In the genomic region with DNA sequence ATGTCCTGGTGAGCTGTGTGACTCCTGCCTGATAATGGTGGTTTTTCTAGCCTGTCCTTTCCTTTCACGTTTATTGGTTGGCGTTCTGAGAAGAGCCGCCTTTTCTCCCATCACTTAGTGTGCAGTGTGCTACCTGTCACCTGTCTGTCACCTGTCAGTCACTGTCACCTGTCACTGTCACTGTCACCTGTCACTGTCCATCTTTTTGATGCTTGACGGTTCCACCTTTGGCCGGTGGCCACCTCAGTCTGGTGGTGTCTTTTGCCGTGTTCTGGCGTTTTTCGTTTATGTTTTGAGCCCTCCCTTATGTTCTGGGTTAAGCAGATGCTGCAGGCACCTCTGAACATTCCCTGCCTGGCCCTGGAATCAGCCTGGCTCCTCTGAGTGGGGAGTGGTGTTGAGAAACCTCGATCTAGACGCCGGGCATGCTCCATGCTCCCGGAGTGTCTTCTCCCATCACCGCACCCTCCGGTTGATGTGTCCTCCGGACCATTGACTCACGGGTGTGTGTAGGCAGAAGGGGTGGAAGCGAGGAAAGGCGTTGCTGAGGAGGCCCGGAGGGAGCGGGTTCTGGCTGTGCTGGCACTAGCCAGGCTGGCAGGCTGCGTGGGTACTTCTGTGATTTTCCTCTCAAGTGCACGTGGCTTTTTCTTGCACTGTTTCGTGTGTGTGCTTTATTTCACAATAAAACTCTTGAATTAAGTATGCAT, we compare ENCODE assay signal across 12 cellular contexts. TPM values are rescaled to one million over a fixed set of nuclear protein-coding genes. Genes with fewer than 3 reads are reported as not detected.
DNase-seq lines count a peak whose midpoint lies in the region; ATAC-seq and TF ChIP-seq lines count a peak whose summit lies in the region.
"Had no signal": no experiment of that assay in that cellular context is flagged by ENCODE, and none has a peak within 500 bp of the region (broad histone marks: within the 10 kb centered on the region; RNA-seq: fewer than 3 reads in every experiment).

No MANE protein-coding gene starts in this region.

- 87% methylated on average over 23 of the region's 23 CpGs for WGBS in smooth muscle cell (ENCODE audit: low lambda C conversion rate)

- peak overlapping the region; percentile 60 to 74 for H3K27ac Mint-ChIP-seq in activated naive CD4-positive, alpha-beta T cell treated with anti-CD3 and anti-CD28 coated beads, Interleukin-2, amount 50 U/mL, for 72 hours
- H3K27ac Mint-ChIP-seq in activated naive CD4-positive, alpha-beta T cell treated with anti-CD3 and anti-CD28 coated beads, Interleukin-2, amount 10 ng/mL, durations not matched to agents 7 days and 5 days: no peak overlapping the region

- no peaks in the 10 kb centered on the region for H3K27me3 Mint-ChIP-seq in activated naive CD4-positive, alpha-beta T cell treated with anti-CD3 and anti-CD28 coated beads, Interleukin-2, amount 10 ng/mL, durations not matched to agents 7 days and 5 days

- no peaks in the 10 kb centered on the region for H3F3A ChIP-seq in smooth muscle cell (ENCODE audit: low read depth)

- TF ChIP-seq CTCF in fibroblast of lung (conservative IDR thresholded peaks at IDR 0.05 in 1 of 2, IDR thresholded peaks at IDR 0.05 in 1 of 2; ENCODE audit: low read depth in 1 of 2, low read length in 2 of 2): no peak
- TF ChIP-seq CTCF in smooth muscle cell (IDR thresholded peaks at IDR 0.05; ENCODE audit: borderline replicate concordance, insufficient read depth, poor library complexity, severe bottlenecking): no peak

- no peaks in the 10 kb centered on the region for H3K79me2 ChIP-seq in fibroblast of lung (ENCODE audit: control insufficient read depth, insufficient read depth, low read length)
- H3K79me2 ChIP-seq in smooth muscle cell (ENCODE audit: low read depth): no peaks in the 10 kb centered on the region

- H3K9ac ChIP-seq in adipocyte (ENCODE audit: low read length) (peak overlapping the region; percentile 3), fibroblast of lung (ENCODE audit: insufficient read depth, low read length) (no peak overlapping the region), smooth muscle cell (ENCODE audit: low read depth) (no peak overlapping the region)

- no peaks in the 10 kb centered on the region for H3K36me3 Mint-ChIP-seq in activated naive CD4-positive, alpha-beta T cell treated with anti-CD3 and anti-CD28 coated beads, Interleukin-2, amount 50 U/mL, for 72 hours
- peaks cover 11% of the 10 kb centered on the region for H3K36me3 Mint-ChIP-seq in activated naive CD4-positive, alpha-beta T cell treated with anti-CD3 and anti-CD28 coated beads, Interleukin-2, amount 10 ng/mL, durations not matched to agents 7 days and 5 days

- no peak for ATAC-seq in activated naive CD4-positive, alpha-beta T cell treated with anti-CD3 and anti-CD28 coated beads, Interleukin-2, amount 50 U/mL, for 72 hours
- ATAC-seq in HG03432 (IDR thresholded peaks at IDR 0.05; ENCODE audit: unreplicated experiment): no peak

- peaks cover 51% of the 10 kb centered on the region for H3K36me3 ChIP-seq in adipocyte (ENCODE audit: control insufficient read depth, insufficient read depth, low read length, severe bottlenecking)
- peaks cover 27% of the 10 kb centered on the region for H3K36me3 ChIP-seq in fibroblast of lung (ENCODE audit: control insufficient read depth, insufficient read depth, low read length)
- H3K36me3 ChIP-seq in smooth muscle cell (ENCODE audit: low read depth): no peaks in the 10 kb centered on the region

- no peaks in the 10 kb centered on the region for H3K27me3 ChIP-seq in adipocyte (replicated peaks; ENCODE audit: control insufficient read depth, insufficient read depth, low read length)
- H3K27me3 ChIP-seq in fibroblast of lung (ENCODE audit: control insufficient read depth, insufficient read depth, low read length): no peaks in the 10 kb centered on the region
- H3K27me3 ChIP-seq in smooth muscle cell (ENCODE audit: low read depth): no peaks in the 10 kb centered on the region
- H3K27me3 ChIP-seq: ascending aorta, neutrophil had no signal

- no peak for DNase-seq in activated naive CD4-positive, alpha-beta T cell treated with anti-CD3 and anti-CD28 coated beads, Interleukin-2, amount 50 U/mL, for 72 hours (ENCODE audit: low spot score in 2 of 2)
- DNase-seq in activated naive CD4-positive, alpha-beta T cell treated with anti-CD3 and anti-CD28 coated beads, Interleukin-2, amount 10 ng/mL, durations not matched to agents 7 days and 5 days: no peak
- no peak for DNase-seq in adipocyte (ENCODE audit: low read depth)
- DNase-seq in fibroblast of lung (ENCODE audit: low read depth in 2 of 2): peak in 1 of 2 donors; percentile 53
- DNase-seq in smooth muscle cell (lab: John Stamatoyannopoulos, UW; ENCODE audit: unreplicated experiment): no peak
- DNase-seq in SIG-M5 treated with dmso at 0.1 percent for 504 hours (lab: John Stamatoyannopoulos, UW; ENCODE audit: unreplicated experiment): no peak
- no peak for DNase-seq in stimulated activated CD8-positive, alpha-beta memory T cell treated with anti-CD3 and anti-CD28 coated beads, Interleukin-4, amount 100 ng/mL, for 48 hours
- DNase-seq: left cardiac atrium, NCI-H774 had no signal

- H4K20me1 ChIP-seq in fibroblast of lung (ENCODE audit: control insufficient read depth, extremely low read depth, insufficient read depth, low read length): no peaks in the 10 kb centered on the region
- peaks cover 13% of the 10 kb centered on the region for H4K20me1 ChIP-seq in smooth muscle cell (ENCODE audit: low read depth)

- H3K27ac ChIP-seq in fibroblast of lung (ENCODE audit: insufficient read depth, low read length) (peak overlapping the region; percentile 27), smooth muscle cell (ENCODE audit: low read depth) (peak overlapping the region; percentile 91)
- H3K27ac ChIP-seq: ascending aorta, neutrophil had no signal

- peaks cover 15% of the 10 kb centered on the region for H3K4me1 ChIP-seq in adipocyte (ENCODE audit: control insufficient read depth, insufficient read depth, low read length)
- peaks cover 10% of the 10 kb centered on the region for H3K4me1 ChIP-seq in fibroblast of lung (ENCODE audit: control insufficient read depth, extremely low read depth, insufficient read depth, low read length)
- no peaks in the 10 kb centered on the region for H3K4me1 ChIP-seq in smooth muscle cell (ENCODE audit: low read depth)
- H3K4me1 ChIP-seq: ascending aorta had no signal

- H3K9me3 ChIP-seq in adipocyte (ENCODE audit: control insufficient read depth, low read length) (no peaks in the 10 kb centered on the region), fibroblast of lung (ENCODE audit: control insufficient read depth, insufficient read depth, low read depth, low read length) (no peaks in the 10 kb centered on the region), smooth muscle cell (replicated peaks; ENCODE audit: low read depth) (no peaks in the 10 kb centered on the region)
- H3K9me3 ChIP-seq: ascending aorta, neutrophil had no signal

- H3K4me2 ChIP-seq in fibroblast of lung (ENCODE audit: extremely low read depth, insufficient read depth, low read length) (no peak overlapping the region), smooth muscle cell (peak overlapping the region; percentile 6)

- no peak overlapping the region for H2AFZ ChIP-seq in fibroblast of lung (ENCODE audit: low read length)
- no peak overlapping the region for H2AFZ ChIP-seq in smooth muscle cell (ENCODE audit: low read depth)

- CTCF ChIA-PET in activated naive CD4-positive, alpha-beta T cell treated with anti-CD3 and anti-CD28 coated beads, Interleukin-2, amount 10 ng/mL, durations not matched to agents 7 days and 5 days (lab: Charles Lee): interaction anchor here (0.8 to 2.4 kb wide), 3 partner anchors 10 to 212 kb away, joined by 3 to 12 read pairs (median 3); no protein-coding TSS in a partner anchor

- H3K4me3 ChIP-seq in adipocyte (ENCODE audit: low read length): no peak overlapping the region
- H3K4me3 ChIP-seq in fibroblast of lung (replicated peaks in 1 of 4; ENCODE audit: control extremely low read depth in 1 of 4, insufficient read depth in 1 of 4, low read depth in 3 of 4, low read length in 4 of 4): peak overlapping the region in 1 of 4 experiments; percentile 22
- no peak overlapping the region for H3K4me3 ChIP-seq in smooth muscle cell
- H3K4me3 ChIP-seq: ascending aorta had no signal

- no peaks in the 10 kb centered on the region for H3K9me3 Mint-ChIP-seq in activated naive CD4-positive, alpha-beta T cell treated with anti-CD3 and anti-CD28 coated beads, Interleukin-2, amount 50 U/mL, for 72 hours
- H3K9me3 Mint-ChIP-seq in activated naive CD4-positive, alpha-beta T cell treated with anti-CD3 and anti-CD28 coated beads, Interleukin-2, amount 10 ng/mL, durations not matched to agents 7 days and 5 days: no peaks in the 10 kb centered on the region

- H3K4me1 Mint-ChIP-seq in activated naive CD4-positive, alpha-beta T cell treated with anti-CD3 and anti-CD28 coated beads, Interleukin-2, amount 10 ng/mL, durations not matched to agents 7 days and 5 days: peaks cover 5% of the 10 kb centered on the region

- no peak overlapping the region for H3K4me3 Mint-ChIP-seq in activated naive CD4-positive, alpha-beta T cell treated with anti-CD3 and anti-CD28 coated beads, Interleukin-2, amount 10 ng/mL, durations not matched to agents 7 days and 5 days

RNA-seq across cellular contexts. Expression of gene DTYMK, which starts 20.7 kb away (rescaled TPM):
- 10 to 100 TPM; 85.5 to 92.9 TPM for total RNA-seq in activated naive CD4-positive, alpha-beta T cell treated with anti-CD3 and anti-CD28 coated beads, Interleukin-2, amount 50 U/mL, for 72 hours
- total RNA-seq in fibroblast of lung: 15.2 and 25.3 TPM in 2 replicates
- polyA plus RNA-seq in fibroblast of lung: 19.0 and 48.3 TPM in 2 replicates
- 25.1 and 68.7 TPM in 2 replicates for polyA plus RNA-seq in fibroblast of lung (2012)
- 14.9 and 77.8 TPM in 2 replicates for polyA minus RNA-seq in fibroblast of lung (ENCODE audit: low replicate concordance)
- 22.2 TPM in 2 replicates for total RNA-seq in smooth muscle cell
- polyA plus RNA-seq in smooth muscle cell: 58.9 and 65.8 TPM in 2 replicates

RNA-seq across cellular contexts. Expression of gene ATG4B, which starts 28.4 kb away (rescaled TPM):
- total RNA-seq in activated naive CD4-positive, alpha-beta T cell treated with anti-CD3 and anti-CD28 coated beads, Interleukin-2, amount 50 U/mL, for 72 hours: 100 to 1,000 TPM; 103 to 107 TPM
- total RNA-seq in fibroblast of lung (30.0 and 45.1 TPM in 2 replicates), smooth muscle cell (60.4 and 70.3 TPM in 2 replicates)
- polyA plus RNA-seq in fibroblast of lung (76.2 and 95.6 TPM in 2 replicates), smooth muscle cell (91.3 and 96.4 TPM in 2 replicates)
- polyA plus RNA-seq in fibroblast of lung (2012): 58.8 and 74.8 TPM in 2 replicates
- polyA minus RNA-seq in fibroblast of lung (ENCODE audit: low replicate concordance): 78.7 and 129 TPM in 2 replicates

RNA-seq across cellular contexts. Expression of gene THAP4, which starts 28.9 kb away (rescaled TPM):
- 10 to 100 TPM; 42.2 to 45.8 TPM for total RNA-seq in activated naive CD4-positive, alpha-beta T cell treated with anti-CD3 and anti-CD28 coated beads, Interleukin-2, amount 50 U/mL, for 72 hours
- 40.6 and 47.7 TPM in 2 replicates for total RNA-seq in fibroblast of lung
- 19.3 and 27.7 TPM in 2 replicates for polyA plus RNA-seq in fibroblast of lung
- polyA plus RNA-seq in fibroblast of lung (2012): 40.2 and 56.7 TPM in 2 replicates
- polyA minus RNA-seq in fibroblast of lung (ENCODE audit: low replicate concordance): 77.1 and 106 TPM in 2 replicates
- total RNA-seq in smooth muscle cell: 20.8 and 23.1 TPM in 2 replicates
- polyA plus RNA-seq in smooth muscle cell: 38.8 and 47.2 TPM in 2 replicates

RNA-seq across cellular contexts. Expression of gene ING5, which starts 36.0 kb away (rescaled TPM):
- 10 to 100 TPM; 36.9 to 41.6 TPM for total RNA-seq in activated naive CD4-positive, alpha-beta T cell treated with anti-CD3 and anti-CD28 coated beads, Interleukin-2, amount 50 U/mL, for 72 hours
- total RNA-seq in fibroblast of lung (27.4 and 30.0 TPM in 2 replicates), smooth muscle cell (6.7 and 35.0 TPM in 2 replicates)
- polyA plus RNA-seq in fibroblast of lung (15.3 and 17.4 TPM in 2 replicates), smooth muscle cell (10.6 and 15.2 TPM in 2 replicates)
- 19.5 and 20.9 TPM in 2 replicates for polyA plus RNA-seq in fibroblast of lung (2012)
- 14.5 and 25.1 TPM in 2 replicates for polyA minus RNA-seq in fibroblast of lung (ENCODE audit: low replicate concordance)
